Comparison of ENCODE assay signal across 1 cellular context in genomic region chr16:4616047-4616811, GRCh38.
TF ChIP-seq lines count a peak whose summit lies in the region.

No MANE protein-coding gene starts in this region.

TF ChIP-seq in WTC11, 78 proteins besides CTCF, POLR2A, EP300 and RAD21 (continued from another document and continues in another):
- TF ChIP-seq, protein P1, sequence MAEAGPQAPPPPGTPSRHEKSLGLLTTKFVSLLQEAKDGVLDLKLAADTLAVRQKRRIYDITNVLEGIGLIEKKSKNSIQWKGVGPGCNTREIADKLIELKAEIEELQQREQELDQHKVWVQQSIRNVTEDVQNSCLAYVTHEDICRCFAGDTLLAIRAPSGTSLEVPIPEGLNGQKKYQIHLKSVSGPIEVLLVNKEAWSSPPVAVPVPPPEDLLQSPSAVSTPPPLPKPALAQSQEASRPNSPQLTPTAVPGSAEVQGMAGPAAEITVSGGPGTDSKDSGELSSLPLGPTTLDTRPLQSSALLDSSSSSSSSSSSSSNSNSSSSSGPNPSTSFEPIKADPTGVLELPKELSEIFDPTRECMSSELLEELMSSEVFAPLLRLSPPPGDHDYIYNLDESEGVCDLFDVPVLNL (CRISPR knock-in tag; IDR thresholded peaks at IDR 0.05; ENCODE audit: borderline replicate concordance, low read depth), result no peak
- TF ChIP-seq ZNF317 (CRISPR knock-in tag; IDR thresholded peaks at IDR 0.05; ENCODE audit: borderline replicate concordance, low read depth), result no peak
- no peak for TF ChIP-seq ZNF219 (CRISPR knock-in tag; IDR thresholded peaks at IDR 0.05; ENCODE audit: borderline replicate concordance)
- 0 out of 2 replicates have a peak, but pooled peaks have one; percentile 54 for TF ChIP-seq FOXP1 (CRISPR knock-in tag; IDR thresholded peaks at IDR 0.05; ENCODE audit: borderline replicate concordance)
- no peak for TF ChIP-seq TEAD4 (CRISPR knock-in tag; IDR thresholded peaks at IDR 0.05)
- TF ChIP-seq TP53 (CRISPR knock-in tag; IDR thresholded peaks at IDR 0.05), result no peak
- TF ChIP-seq ZNF512 (CRISPR knock-in tag; IDR thresholded peaks at IDR 0.05; ENCODE audit: borderline replicate concordance), result no peak
- TF ChIP-seq ZNF281 (CRISPR knock-in tag; IDR thresholded peaks at IDR 0.05), result no peak
- no peak for TF ChIP-seq CBFB (CRISPR knock-in tag; IDR thresholded peaks at IDR 0.05; ENCODE audit: low read depth)
- TF ChIP-seq, protein P2, sequence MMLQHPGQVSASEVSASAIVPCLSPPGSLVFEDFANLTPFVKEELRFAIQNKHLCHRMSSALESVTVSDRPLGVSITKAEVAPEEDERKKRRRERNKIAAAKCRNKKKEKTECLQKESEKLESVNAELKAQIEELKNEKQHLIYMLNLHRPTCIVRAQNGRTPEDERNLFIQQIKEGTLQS (CRISPR knock-in tag; conservative IDR thresholded peaks at IDR 0.05), result no peak
- no peak for TF ChIP-seq E2F1 (CRISPR knock-in tag; IDR thresholded peaks at IDR 0.05)
- TF ChIP-seq ETV6 (CRISPR knock-in tag; IDR thresholded peaks at IDR 0.05), result no peak
- TF ChIP-seq FOXP4 (CRISPR knock-in tag; IDR thresholded peaks at IDR 0.05), result no peak
- TF ChIP-seq IRF2 (CRISPR knock-in tag; IDR thresholded peaks at IDR 0.05; ENCODE audit: borderline replicate concordance, low read depth), result no peak
- no peak for TF ChIP-seq USF2 (CRISPR knock-in tag; IDR thresholded peaks at IDR 0.05)
- peak; percentile 50; the same call in 1 of the 2 replicates for TF ChIP-seq PRDM15 (CRISPR knock-in tag; IDR thresholded peaks at IDR 0.05)
- TF ChIP-seq ZNF263 (CRISPR knock-in tag; IDR thresholded peaks at IDR 0.05; ENCODE audit: low read depth), result no peak
- no peak for TF ChIP-seq CREB1 (CRISPR knock-in tag; IDR thresholded peaks at IDR 0.05)
- TF ChIP-seq SOX15 (CRISPR knock-in tag; IDR thresholded peaks at IDR 0.05), result no peak
- TF ChIP-seq NFATC4 (CRISPR knock-in tag; IDR thresholded peaks at IDR 0.05), result no peak
- TF ChIP-seq ZBTB21 (CRISPR knock-in tag; IDR thresholded peaks at IDR 0.05; ENCODE audit: borderline replicate concordance), result no peak; the same call in 1 of the 2 replicates
- TF ChIP-seq MAX (CRISPR knock-in tag; IDR thresholded peaks at IDR 0.05), result peak; percentile 67
- no peak for TF ChIP-seq RELA (CRISPR knock-in tag; IDR thresholded peaks at IDR 0.05; ENCODE audit: borderline replicate concordance)
- TF ChIP-seq STAT6 (CRISPR knock-in tag; conservative IDR thresholded peaks at IDR 0.05; ENCODE audit: low read depth), result no peak
- no peak for TF ChIP-seq ZNF138 (CRISPR knock-in tag; conservative IDR thresholded peaks at IDR 0.05)
- TF ChIP-seq SMAD3 (CRISPR knock-in tag; IDR thresholded peaks at IDR 0.05; ENCODE audit: borderline replicate concordance), result no peak
- TF ChIP-seq, protein P3, sequence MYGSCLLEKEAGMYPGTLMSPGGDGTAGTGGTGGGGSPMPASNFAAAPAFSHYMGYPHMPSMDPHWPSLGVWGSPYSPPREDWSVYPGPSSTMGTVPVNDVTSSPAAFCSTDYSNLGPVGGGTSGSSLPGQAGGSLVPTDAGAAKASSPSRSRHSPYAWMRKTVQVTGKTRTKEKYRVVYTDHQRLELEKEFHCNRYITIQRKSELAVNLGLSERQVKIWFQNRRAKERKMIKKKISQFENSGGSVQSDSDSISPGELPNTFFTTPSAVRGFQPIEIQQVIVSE (CRISPR knock-in tag; IDR thresholded peaks at IDR 0.05; ENCODE audit: borderline replicate concordance), result no peak
- no peak for TF ChIP-seq RORB (CRISPR knock-in tag; IDR thresholded peaks at IDR 0.05)
- TF ChIP-seq MXD4 (CRISPR knock-in tag; IDR thresholded peaks at IDR 0.05; ENCODE audit: borderline replicate concordance), result no peak
- TF ChIP-seq SP1 (CRISPR knock-in tag; conservative IDR thresholded peaks at IDR 0.05), result peak; percentile 91
- no peak for TF ChIP-seq NR2C2 (CRISPR knock-in tag; IDR thresholded peaks at IDR 0.05)
- TF ChIP-seq ATF2 (CRISPR knock-in tag; IDR thresholded peaks at IDR 0.05; ENCODE audit: borderline replicate concordance, low read depth), result no peak
- TF ChIP-seq, protein P4, sequence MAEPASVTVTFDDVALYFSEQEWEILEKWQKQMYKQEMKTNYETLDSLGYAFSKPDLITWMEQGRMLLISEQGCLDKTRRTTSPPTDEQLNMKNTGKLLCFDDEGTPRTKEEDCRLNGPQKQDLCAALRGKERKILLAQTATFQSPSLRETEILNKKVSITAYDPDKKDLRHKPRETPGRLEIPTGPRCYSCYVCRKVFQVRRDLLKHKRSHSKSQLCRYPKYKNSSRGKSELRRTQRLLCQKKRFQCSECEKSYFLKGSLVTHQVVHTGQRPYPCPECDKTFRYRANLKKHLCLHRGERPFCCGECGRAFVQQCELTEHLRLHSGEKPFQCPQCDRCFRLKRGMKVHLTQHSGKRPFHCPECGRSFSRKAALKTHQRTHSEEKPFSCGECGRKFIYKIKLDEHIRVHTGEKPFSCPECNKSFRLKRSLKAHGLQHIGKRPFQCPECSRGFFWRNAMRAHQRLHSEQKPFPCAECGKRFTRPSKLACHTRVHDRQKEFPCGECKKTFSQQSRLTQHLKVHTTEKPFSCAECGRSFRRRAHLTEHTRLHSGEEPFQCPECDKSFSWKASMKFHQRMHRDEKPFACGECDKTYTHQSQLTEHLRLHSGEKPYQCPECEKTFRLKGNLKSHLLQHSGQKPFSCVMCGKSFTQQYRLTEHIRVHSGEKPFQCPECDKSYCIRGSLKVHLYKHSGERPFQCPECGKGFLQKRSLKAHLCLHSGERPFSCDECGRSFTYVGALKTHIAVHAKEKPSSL (CRISPR knock-in tag; conservative IDR thresholded peaks at IDR 0.05), result no peak
- no peak for TF ChIP-seq ZNF232 (CRISPR knock-in tag; IDR thresholded peaks at IDR 0.05)
